Comparison of ENCODE assay signal across 1 cellular context in genomic region chr16:78310990-78311561, GRCh38.
TF ChIP-seq lines count a peak whose summit lies in the region.

No MANE protein-coding gene starts in this region.

TF ChIP-seq in SK-N-SH, 30 proteins besides CTCF, POLR2A, EP300 and RAD21 (continued from another document):
- no peak for TF ChIP-seq ZBTB33 (IDR thresholded peaks at IDR 0.05; ENCODE audit: borderline replicate concordance, low read depth)
- TF ChIP-seq POLR2AphosphoS5 (IDR thresholded peaks at IDR 0.05; ENCODE audit: low read depth, low read length) = peak; percentile 24; the same call in 1 of the 2 replicates
- TF ChIP-seq TEAD4 (IDR thresholded peaks at IDR 0.05; ENCODE audit: borderline replicate concordance, insufficient read depth) = no peak; the same call in 1 of the 2 replicates
- TF ChIP-seq EZH2phosphoT487 (IDR thresholded peaks at IDR 0.05; ENCODE audit: borderline replicate concordance, low read depth) = no peak
- TF ChIP-seq FOSL2 (IDR thresholded peaks at IDR 0.05; ENCODE audit: borderline replicate concordance, low read depth) = peak; percentile 20; the same call in 1 of the 2 replicates
- no peak for TF ChIP-seq RCOR1 (IDR thresholded peaks at IDR 0.05; ENCODE audit: low read length)
- no peak for TF ChIP-seq REST (IDR thresholded peaks at IDR 0.05; ENCODE audit: low read depth, low read length)
- no peak for TF ChIP-seq USF2 (IDR thresholded peaks at IDR 0.05; ENCODE audit: borderline replicate concordance, low read depth, low read length)
- no peak for TF ChIP-seq FOXJ3 (CRISPR knock-in tag; IDR thresholded peaks at IDR 0.05)
- TF ChIP-seq NFIC (IDR thresholded peaks at IDR 0.05; ENCODE audit: borderline replicate concordance) = peak; percentile 37; the same call in 1 of the 2 replicates
- TF ChIP-seq PBX3 (IDR thresholded peaks at IDR 0.05) = peak; percentile 63
- no peak for TF ChIP-seq NRF1 (IDR thresholded peaks at IDR 0.05; ENCODE audit: low read depth, low read length)
- TF ChIP-seq MXI1 (IDR thresholded peaks at IDR 0.05; ENCODE audit: low read depth, low read length) = no peak
- peak; percentile 76 for TF ChIP-seq TCF12 (IDR thresholded peaks at IDR 0.05)
- peak; percentile 34 for TF ChIP-seq JUND (IDR thresholded peaks at IDR 0.05)
- TF ChIP-seq MAX (IDR thresholded peaks at IDR 0.05; ENCODE audit: low read depth) = no peak
- no peak for TF ChIP-seq RFX5 (IDR thresholded peaks at IDR 0.05; ENCODE audit: low read length)
- no peak for TF ChIP-seq TAF1 (IDR thresholded peaks at IDR 0.05; ENCODE audit: borderline replicate concordance, low read depth, low read length)
- TF ChIP-seq YY1 (IDR thresholded peaks at IDR 0.05; ENCODE audit: low read depth) = no peak
- TF ChIP-seq MEF2A (IDR thresholded peaks at IDR 0.05; ENCODE audit: borderline replicate concordance, low read depth) = 0 out of 2 replicates have a peak, but pooled peaks have one; percentile 16
- no peak for TF ChIP-seq CHD2 (IDR thresholded peaks at IDR 0.05; ENCODE audit: low read length, partially characterized antibody)
- 0 out of 2 replicates have a peak, but pooled peaks have one; percentile 22 for TF ChIP-seq FOXM1 (IDR thresholded peaks at IDR 0.05; ENCODE audit: low read depth)
- TF ChIP-seq GATA2 (CRISPR knock-in tag; IDR thresholded peaks at IDR 0.05) = no peak
- TF ChIP-seq USF1 (IDR thresholded peaks at IDR 0.05; ENCODE audit: borderline replicate concordance, low read depth) = no peak
- TF ChIP-seq SMC3 (IDR thresholded peaks at IDR 0.05; ENCODE audit: low read depth, low read length) = no peak
